ENCODE assay signal across 8 cellular contexts in genomic region chr7:18494821-18495408, GRCh38. TPM values are rescaled to one million over a fixed set of nuclear protein-coding genes. Genes with fewer than 3 reads are reported as not detected.
DNase-seq lines count a peak whose midpoint lies in the region; ATAC-seq and TF ChIP-seq lines count a peak whose summit lies in the region.

No MANE protein-coding gene starts in this region.

- no peak for TF ChIP-seq CTCF in Loucy (conservative IDR thresholded peaks at IDR 0.05; ENCODE audit: low read length)
- TF ChIP-seq CTCF in brain (conservative IDR thresholded peaks at IDR 0.05) = no peak

- no peak overlapping the region for H4K8ac ChIP-seq in mesendoderm (ENCODE audit: low read depth, low read length)

- H2BK15ac ChIP-seq in mesendoderm (replicated peaks; ENCODE audit: low read depth) = peak overlapping the region; percentile 45

- no peak overlapping the region for H2AK5ac ChIP-seq in mesendoderm (ENCODE audit: low read length)

- ATAC-seq in GM21515 (IDR thresholded peaks at IDR 0.05; ENCODE audit: unreplicated experiment) = peak; percentile 42

- H3K79me2 ChIP-seq in Loucy (ENCODE audit: insufficient read depth, low read length) (peaks cover 61% of the 10 kb centered on the region), mesendoderm (ENCODE audit: control insufficient read depth, insufficient read depth, low read length) (no peaks in the 10 kb centered on the region)

- no peak overlapping the region for H3K9ac ChIP-seq in Loucy (ENCODE audit: low read depth, low read length, poor library complexity, severe bottlenecking)
- no peak overlapping the region for H3K9ac ChIP-seq in mesendoderm (ENCODE audit: low read length)

- H3K27ac ChIP-seq in mesendoderm (ENCODE audit: low read depth, low read length) = no peak overlapping the region

- H3K4me3 ChIP-seq in Loucy (ENCODE audit: low read length, poor library complexity, severe bottlenecking) (peak overlapping the region; percentile 2), mesendoderm (ENCODE audit: low read length) (no peak overlapping the region)

- no peaks in the 10 kb centered on the region for H3K9me2 ChIP-seq in Loucy (replicated peaks; ENCODE audit: low read depth, low read length)

- H3K4ac ChIP-seq in mesendoderm (ENCODE audit: low read depth, low read length) = peak overlapping the region; percentile 36

- peaks cover 0 to 2% (median 0%) of the 10 kb centered on the region in 5 experiments for H3K9me3 Mint-ChIP-seq in brain

- no peaks in the 10 kb centered on the region for H3K79me1 ChIP-seq in mesendoderm (ENCODE audit: low read length)

- peak overlapping the region; percentile 38 for H3K4me2 ChIP-seq in Loucy (ENCODE audit: low read depth, low read length, poor library complexity, severe bottlenecking)
- H3K4me2 ChIP-seq in mesendoderm (ENCODE audit: low read length) = no peak overlapping the region

- H3K27ac Mint-ChIP-seq in brain = peak overlapping the region; percentile 96 to 99 (median 98)

- peaks cover 43% of the 10 kb centered on the region for H3K4me1 ChIP-seq in Loucy (ENCODE audit: insufficient read depth, low read length, poor library complexity, severe bottlenecking)
- peaks cover 3% of the 10 kb centered on the region for H3K4me1 ChIP-seq in mesendoderm (ENCODE audit: control insufficient read depth, low read depth, low read length)

- H3K36me3 Mint-ChIP-seq in brain = no peaks in the 10 kb centered on the region

- H3K27me3 ChIP-seq in Loucy (ENCODE audit: insufficient read depth, low read length, poor library complexity, severe bottlenecking) (no peaks in the 10 kb centered on the region), mesendoderm (ENCODE audit: insufficient read depth, low read length, poor library complexity) (no peaks in the 10 kb centered on the region)

- peak overlapping the region; percentile 92 for H2BK120ac ChIP-seq in mesendoderm (ENCODE audit: low read depth, low read length)

- peaks cover 9% of the 10 kb centered on the region for H3K27me3 Mint-ChIP-seq in brain

- H3K4me1 Mint-ChIP-seq in brain = peaks cover 87% of the 10 kb centered on the region

- H3F3A ChIP-seq in Loucy (ENCODE audit: low read depth) = no peaks in the 10 kb centered on the region

- 100% methylated on average over 2 of the region's 3 CpGs for WGBS in mesendoderm (ENCODE audit: extremely low coverage, insufficient coverage, low lambda C conversion rate)

- H2AFZ ChIP-seq in Loucy (ENCODE audit: low read length) = no peak overlapping the region

- no peak overlapping the region for H4K5ac ChIP-seq in mesendoderm (ENCODE audit: low read length)

- no peak overlapping the region for H3K56ac ChIP-seq in mesendoderm (ENCODE audit: low read length)

- H3K36me3 ChIP-seq in Loucy (ENCODE audit: insufficient read depth, low read length) (no peaks in the 10 kb centered on the region), mesendoderm (ENCODE audit: control insufficient read depth, insufficient read depth, low read length) (no peaks in the 10 kb centered on the region)

- H2BK5ac ChIP-seq in mesendoderm (ENCODE audit: low read length) = no peak overlapping the region

- H3K18ac ChIP-seq in mesendoderm (ENCODE audit: low read length) = peak overlapping the region; percentile 75

- no peak overlapping the region for H3K23ac ChIP-seq in mesendoderm (ENCODE audit: low read length)

- H3K9me3 ChIP-seq in Loucy (ENCODE audit: insufficient read depth, low read depth, low read length) = no peaks in the 10 kb centered on the region

- H4K20me1 ChIP-seq in Loucy (ENCODE audit: insufficient read depth, low read length, poor library complexity, severe bottlenecking) = peaks cover 6% of the 10 kb centered on the region

- H3K4me3 Mint-ChIP-seq in brain = peak overlapping the region; percentile 83 to 95 (median 89)

- peak; percentile 61 for DNase-seq in EH (ENCODE audit: low read depth)
- DNase-seq in mesendoderm = no peak
- no peak for DNase-seq in UCSD-AML1 (lab: John Stamatoyannopoulos, UW; ENCODE audit: unreplicated experiment)
- no peak for DNase-seq in NAMALWA (ENCODE audit: low spot score)
- DNase-seq in stimulated activated naive CD4-positive, alpha-beta T cell treated with Interleukin-2 at 50 U/mL for 16 hours (lab: John Stamatoyannopoulos, UW) = no peak

RNA-seq across cellular contexts. Expression of gene HDAC9, which starts 0.6 kb away (rescaled TPM):
- polyA plus RNA-seq in brain (ENCODE audit: insufficient read depth, low read depth, low replicate concordance) = 18.5 TPM
- polyA plus RNA-seq in mesendoderm (2013, experiment 1 of 2) = 2.6 TPM
- 2.6 TPM for polyA plus RNA-seq in mesendoderm (2013, experiment 2 of 2)
